Comparison of ENCODE assay signal across 8 cellular contexts in genomic region chr6:684831-685636, GRCh38. TPM values are rescaled to one million over a fixed set of nuclear protein-coding genes. Genes with fewer than 3 reads are reported as not detected.
DNase-seq lines count a peak whose midpoint lies in the region; ATAC-seq and TF ChIP-seq lines count a peak whose summit lies in the region.

No MANE protein-coding gene starts in this region.

- intact Hi-C loops in PC-9 (cut with micrococcal nuclease; ENCODE audit: unreplicated experiment), result no loop called here

- H3K4me1 ChIP-seq in PC-9 (replicated peaks; ENCODE audit: insufficient read depth), result no peaks in the 10 kb centered on the region

- H3K27me3 ChIP-seq in PC-9 (ENCODE audit: insufficient read depth, low read depth), result no peaks in the 10 kb centered on the region

- H3K4me3 Mint-ChIP-seq in activated CD8-positive, alpha-beta memory T cell treated with anti-CD3 and anti-CD28 coated beads, Interleukin-2, amount 10 ng/mL, durations not matched to agents 7 days and 5 days, result peak overlapping the region; percentile 55
- peak overlapping the region; percentile 72 for H3K4me3 Mint-ChIP-seq in activated T-helper 17 cell treated with anti-CD3 and anti-CD28 coated beads, Interleukin-2, amount 50 U/mL, for 72 hours
- no peak overlapping the region for H3K4me3 Mint-ChIP-seq in osteocyte (ENCODE audit: unreplicated experiment)

- no peak overlapping the region for H3K4me3 ChIP-seq in PC-9

- H3F3A ChIP-seq in PC-9 (ENCODE audit: insufficient read depth, low read depth), result no peaks in the 10 kb centered on the region

- H3K9me3 Mint-ChIP-seq in activated CD8-positive, alpha-beta memory T cell treated with anti-CD3 and anti-CD28 coated beads, Interleukin-2, amount 10 ng/mL, durations not matched to agents 7 days and 5 days (ENCODE audit: low read depth), result no peaks in the 10 kb centered on the region
- H3K9me3 Mint-ChIP-seq in activated T-helper 17 cell treated with anti-CD3 and anti-CD28 coated beads, Interleukin-2, amount 50 U/mL, for 72 hours, result no peaks in the 10 kb centered on the region
- H3K9me3 Mint-ChIP-seq in osteocyte (ENCODE audit: unreplicated experiment), result no peaks in the 10 kb centered on the region

- H3K4me2 ChIP-seq in PC-9, result no peak overlapping the region

- H3K36me3 Mint-ChIP-seq in activated CD8-positive, alpha-beta memory T cell treated with anti-CD3 and anti-CD28 coated beads, Interleukin-2, amount 10 ng/mL, durations not matched to agents 7 days and 5 days, result peaks cover 9% of the 10 kb centered on the region
- peaks cover 19% of the 10 kb centered on the region for H3K36me3 Mint-ChIP-seq in activated T-helper 17 cell treated with anti-CD3 and anti-CD28 coated beads, Interleukin-2, amount 50 U/mL, for 72 hours (ENCODE audit: low read depth)
- peaks cover 1% of the 10 kb centered on the region for H3K36me3 Mint-ChIP-seq in osteocyte (ENCODE audit: unreplicated experiment)

- no peak for DNase-seq in activated CD8-positive, alpha-beta memory T cell treated with anti-CD3 and anti-CD28 coated beads, Interleukin-2, amount 10 ng/mL, durations not matched to agents 7 days and 5 days
- DNase-seq in activated CD8-positive, alpha-beta memory T cell treated with anti-CD3 and anti-CD28 coated beads, Interleukin-2, amount 50 U/mL, for 4 hours, result no peak
- no peak for DNase-seq in osteocyte (ENCODE audit: extremely low spot score, unreplicated experiment)
- DNase-seq in PC-9, result no peak
- no peak for DNase-seq in NCI-H1105 (lab: John Stamatoyannopoulos, UW)
- no peak for DNase-seq in G401 (ENCODE audit: low spot score)

- no peaks in the 10 kb centered on the region for H3K36me3 ChIP-seq in PC-9 (ENCODE audit: low read depth)

- TF ChIP-seq CTCF in osteocyte (IDR thresholded peaks at IDR 0.05) (no peak), PC-9 (conservative IDR thresholded peaks at IDR 0.05) (no peak)

- H4K20me1 ChIP-seq in PC-9 (ENCODE audit: insufficient read depth), result 0 out of 2 replicates have a peak, but pooled peaks cover 3% of the 10 kb centered on the region

- H3K27ac Mint-ChIP-seq in activated CD8-positive, alpha-beta memory T cell treated with anti-CD3 and anti-CD28 coated beads, Interleukin-2, amount 10 ng/mL, durations not matched to agents 7 days and 5 days, result peak overlapping the region; percentile 87
- H3K27ac Mint-ChIP-seq in activated T-helper 17 cell treated with anti-CD3 and anti-CD28 coated beads, Interleukin-2, amount 50 U/mL, for 72 hours, result peak overlapping the region; percentile 89
- H3K27ac Mint-ChIP-seq in osteocyte (ENCODE audit: unreplicated experiment), result peak overlapping the region; percentile 86

- no peak overlapping the region for H3K27ac ChIP-seq in PC-9

- H3K79me2 ChIP-seq in PC-9 (ENCODE audit: low read depth), result peaks cover 42% of the 10 kb centered on the region

- H3K9me2 ChIP-seq in PC-9 (ENCODE audit: insufficient read depth), result no peaks in the 10 kb centered on the region

- no peaks in the 10 kb centered on the region for H3K27me3 Mint-ChIP-seq in activated CD8-positive, alpha-beta memory T cell treated with anti-CD3 and anti-CD28 coated beads, Interleukin-2, amount 10 ng/mL, durations not matched to agents 7 days and 5 days
- no peaks in the 10 kb centered on the region for H3K27me3 Mint-ChIP-seq in activated T-helper 17 cell treated with anti-CD3 and anti-CD28 coated beads, Interleukin-2, amount 50 U/mL, for 72 hours
- H3K27me3 Mint-ChIP-seq in osteocyte (ENCODE audit: unreplicated experiment), result no peaks in the 10 kb centered on the region

- in situ Hi-C loops in G401 (cut with HindIII; ENCODE audit: low sequenced_read_pairs), result no loop called here

- ATAC-seq in activated CD8-positive, alpha-beta memory T cell treated with anti-CD3 and anti-CD28 coated beads, Interleukin-2, amount 10 ng/mL, durations not matched to agents 7 days and 5 days, result peak; percentile 85
- ATAC-seq in HG03060 (IDR thresholded peaks at IDR 0.05; ENCODE audit: low read depth, unreplicated experiment), result peak; percentile 62
- ATAC-seq in activated T-helper 17 cell treated with anti-CD3 and anti-CD28 coated beads, Interleukin-2, amount 50 U/mL, for 72 hours (replicated peaks), result peak; percentile 99

- peaks cover 45% of the 10 kb centered on the region for H3K4me1 Mint-ChIP-seq in activated CD8-positive, alpha-beta memory T cell treated with anti-CD3 and anti-CD28 coated beads, Interleukin-2, amount 10 ng/mL, durations not matched to agents 7 days and 5 days
- peaks cover 54% of the 10 kb centered on the region for H3K4me1 Mint-ChIP-seq in activated T-helper 17 cell treated with anti-CD3 and anti-CD28 coated beads, Interleukin-2, amount 50 U/mL, for 72 hours
- H3K4me1 Mint-ChIP-seq in osteocyte (ENCODE audit: unreplicated experiment), result peaks cover 55% of the 10 kb centered on the region

- no peaks in the 10 kb centered on the region for H3K9me3 ChIP-seq in PC-9 (ENCODE audit: insufficient read depth, low read depth)

- BruUV-seq in PC-9 (replicated peaks; lab: Mats Ljungman, UMichigan), result no TSS peak

- CTCF ChIA-PET in activated CD8-positive, alpha-beta memory T cell treated with anti-CD3 and anti-CD28 coated beads, Interleukin-2, amount 10 ng/mL, durations not matched to agents 7 days and 5 days (lab: Charles Lee), result interaction anchor here (0.6 kb wide), 1 partner anchor 7 kb away, joined by 3 read pairs; the partner anchor contains the start of gene EXOC2
- CTCF ChIA-PET in PC-9 (lab: Charles Lee), result no interaction called here

- H2AFZ ChIP-seq in PC-9, result no peak overlapping the region

- POLR2A ChIA-PET in PC-9 (lab: Charles Lee; ENCODE audit: unreplicated experiment), result no interaction called here

RNA-seq across cellular contexts. Expression of gene EXOC2, which starts 7.9 kb away (rescaled TPM):
- total RNA-seq in activated CD8-positive, alpha-beta memory T cell treated with anti-CD3 and anti-CD28 coated beads, Interleukin-2, amount 10 ng/mL, durations not matched to agents 7 days and 5 days, result 10 to 100 TPM; 28.4 to 34.6 TPM
- 10 to 100 TPM; 44.1 to 46.9 TPM for total RNA-seq in activated T-helper 17 cell treated with anti-CD3 and anti-CD28 coated beads, Interleukin-2, amount 50 U/mL, for 72 hours
- total RNA-seq in osteocyte, result 29.9 and 30.1 TPM in 2 replicates
- 21.3 and 28.2 TPM in 2 replicates for total RNA-seq in PC-9 (2021)
- 25.0 and 36.7 TPM in 2 replicates for total RNA-seq in G401 (2014; rRNA removed; shearing (Covaris generic))

RNA-seq across cellular contexts. Expression of gene HUS1B, which starts 28.1 kb away (rescaled TPM):
- total RNA-seq in activated CD8-positive, alpha-beta memory T cell treated with anti-CD3 and anti-CD28 coated beads, Interleukin-2, amount 10 ng/mL, durations not matched to agents 7 days and 5 days, result 1 to 10 TPM; 1.2 to 1.9 TPM
- total RNA-seq in activated T-helper 17 cell treated with anti-CD3 and anti-CD28 coated beads, Interleukin-2, amount 50 U/mL, for 72 hours, result 1 to 10 TPM; 1.8 to 2.4 TPM
- 1.3 and 1.8 TPM in 2 replicates for total RNA-seq in osteocyte
- 0.94 and 1.2 TPM in 2 replicates for total RNA-seq in PC-9 (2021)
- total RNA-seq in G401 (2014; rRNA removed; shearing (Covaris generic)), result not detected in 2 replicates
